Comparison of ENCODE assay signal across 11 cellular contexts in the genomic region with DNA sequence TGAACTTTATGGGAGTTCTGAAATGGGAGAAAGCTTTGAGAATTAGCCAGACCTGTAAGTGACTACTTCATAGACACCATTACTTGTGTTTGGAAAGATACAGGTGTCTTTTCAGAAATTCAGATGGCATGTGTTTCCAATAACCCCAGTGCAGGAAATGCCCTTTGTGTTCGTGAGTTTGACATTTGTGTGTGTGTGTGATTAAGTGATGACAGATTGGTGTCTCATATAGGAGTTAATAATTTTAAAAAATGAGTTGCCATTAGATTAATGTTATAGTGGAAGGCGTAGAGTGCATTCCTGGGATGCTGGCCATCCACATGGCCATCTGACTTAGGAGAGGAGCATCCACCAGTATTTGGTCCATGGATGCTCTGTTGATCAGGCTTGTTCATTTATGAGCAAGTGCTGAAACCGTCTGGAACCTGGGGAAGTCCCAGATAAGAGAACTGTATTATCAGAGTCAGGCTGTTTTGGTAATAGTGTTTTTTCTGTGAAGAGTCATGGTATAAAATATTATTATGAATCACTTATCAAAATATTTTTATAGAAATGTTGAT. TPM values are rescaled to one million over a fixed set of nuclear protein-coding genes. Genes with fewer than 3 reads are reported as not detected.
DNase-seq lines count a peak whose midpoint lies in the region; ATAC-seq and TF ChIP-seq lines count a peak whose summit lies in the region.
"Had no signal": no experiment of that assay in that cellular context is flagged by ENCODE, and none has a peak within 500 bp of the region (broad histone marks: within the 10 kb centered on the region; RNA-seq: fewer than 3 reads in every experiment).

No MANE protein-coding gene starts in this region.

- peaks cover 53 to 82% (median 66%) of the 10 kb centered on the region in 3 donors for H3K4me1 Mint-ChIP-seq in T-cell
- peaks cover 78% of the 10 kb centered on the region for H3K4me1 Mint-ChIP-seq in central memory CD8-positive, alpha-beta T cell

- DNase-seq in activated CD4-positive, alpha-beta T cell treated with anti-CD3 and anti-CD28 coated beads for 4 hours: peak; percentile 22 to 39
- no peak for DNase-seq in activated CD4-positive, alpha-beta T cell treated with anti-CD3 and anti-CD28 coated beads, Interleukin-2, amount 50 U/mL, for 1 hour
- DNase-seq in T-cell: peak in 4 of 34 experiments; percentile 13 to 31 (median 21)
- no peak for DNase-seq in central memory CD8-positive, alpha-beta T cell (ENCODE audit: low spot score in 2 of 2)
- DNase-seq in stomach: no peak
- no peak for DNase-seq in cerebellar nuclear complex (lab: John Stamatoyannopoulos, UW)
- DNase-seq in cerebellum (ENCODE audit: low spot score): no peak
- DNase-seq: RPMI8226, testis had no signal

- H3K27ac ChIP-seq in stomach: peak overlapping the region in 3 of 5 donors; percentile 31 to 90 (median 40)
- H3K27ac ChIP-seq: A549, testis had no signal

- peaks cover 32% of the 10 kb centered on the region for H3K36me3 Mint-ChIP-seq in T-cell
- peaks cover 54% of the 10 kb centered on the region for H3K36me3 Mint-ChIP-seq in central memory CD8-positive, alpha-beta T cell (ENCODE audit: insufficient read depth)

- WGBS in stomach, 5 donors: 42 to 51% (median 46%) methylated on average over 3 of the region's 3 CpGs

- H3K27ac Mint-ChIP-seq in T-cell: peak overlapping the region; percentile 93 to 96
- H3K27ac Mint-ChIP-seq in central memory CD8-positive, alpha-beta T cell (ENCODE audit: low read depth): peak overlapping the region; percentile 98

- no peak overlapping the region for H3K4me3 ChIP-seq in stomach
- H3K4me3 ChIP-seq: A549, testis had no signal

- H3K4me1 ChIP-seq in stomach: peaks cover 14 to 46% (median 38%) of the 10 kb centered on the region in 4 donors

- no peaks in the 10 kb centered on the region for H3K9me3 ChIP-seq in stomach
- H3K9me3 ChIP-seq: A549, testis had no signal

- H3K27me3 ChIP-seq in stomach: no peaks in the 10 kb centered on the region
- H3K27me3 ChIP-seq: testis had no signal

- no peaks in the 10 kb centered on the region for H3K9me3 Mint-ChIP-seq in T-cell
- H3K9me3 Mint-ChIP-seq in central memory CD8-positive, alpha-beta T cell: no peaks in the 10 kb centered on the region

- no peaks in the 10 kb centered on the region for H3K27me3 Mint-ChIP-seq in T-cell
- no peaks in the 10 kb centered on the region for H3K27me3 Mint-ChIP-seq in central memory CD8-positive, alpha-beta T cell

- TF ChIP-seq CTCF in stomach (IDR thresholded peaks at IDR 0.05): no peak

- POLR2A ChIA-PET in T-cell (lab: Charles Lee): interaction anchor here (0.5 to 1.0 kb wide), 3 partner anchors 9 to 10 kb away, joined by 3 to 8 read pairs (median 4); no protein-coding TSS in a partner anchor

- ATAC-seq in T-cell (replicated peaks in 1 of 4) (peak in 1 of 4 experiments; percentile 17), GM21515 (IDR thresholded peaks at IDR 0.05; ENCODE audit: unreplicated experiment) (no peak)
- peak; percentile 11 for ATAC-seq in central memory CD8-positive, alpha-beta T cell (replicated peaks; ENCODE audit: extremely low read depth, poor library complexity, severe bottlenecking)
- ATAC-seq: A549 had no signal

- no peak for TF ChIP-seq POLR2A in stomach (IDR thresholded peaks at IDR 0.05)

- CTCF ChIA-PET in T-cell (lab: Charles Lee): no interaction called here

- intact Hi-C loops in stomach (cut with DNase I; ENCODE audit: low total_unique reads): no loop called here

- no peak for TF ChIP-seq EP300 in stomach (IDR thresholded peaks at IDR 0.05)

- peak overlapping the region; percentile 86 to 99 (median 98) for H3K4me3 Mint-ChIP-seq in T-cell
- H3K4me3 Mint-ChIP-seq in central memory CD8-positive, alpha-beta T cell: peak overlapping the region; percentile 100

- peaks cover 5 to 26% (median 25%) of the 10 kb centered on the region in 4 donors for H3K36me3 ChIP-seq in stomach

RNA-seq across cellular contexts. Expression of gene STK4, which starts 3.1 kb away (rescaled TPM):
- total RNA-seq in T-cell: 100 to 1,000 TPM; 244 to 315 (median 271) TPM
- total RNA-seq in stomach: 10 to 100 TPM; 16.5 to 49.6 (median 22.3) TPM
- polyA plus RNA-seq in stomach: 1 to 10 TPM; 4.8 to 6.5 (median 6.4) TPM
- total RNA-seq in cerebellum: 35.0 TPM

RNA-seq across cellular contexts. Expression of gene TOMM34, which starts 9.2 kb away (rescaled TPM):
- total RNA-seq in T-cell (10 to 100 TPM in 3 of 5 donors, 1 to 10 TPM in 2; 7.8 to 12.8 (median 11.4) TPM), stomach (10 to 100 TPM in 1 of 5 donors, 1 to 10 TPM in 4; 1.7 to 11.6 (median 4.9) TPM), cerebellum (4.1 TPM)
- 10 to 100 TPM; 14.4 to 15.7 (median 15.4) TPM for polyA plus RNA-seq in stomach

RNA-seq across cellular contexts. Expression of gene PABPC1L, which starts 59.5 kb away (rescaled TPM):
- 10 to 100 TPM; 45.6 to 66.2 (median 58.2) TPM for total RNA-seq in T-cell
- 100 to 1,000 TPM in 1 of 5 donors, 10 to 100 TPM in 3, 1 to 10 TPM in 1; 8.6 to 106 (median 32.0) TPM for total RNA-seq in stomach
- polyA plus RNA-seq in stomach: 10 to 100 TPM; 15.0 to 38.9 (median 23.3) TPM
- total RNA-seq in cerebellum: 11.1 TPM

Comparison
In these comparisons a context has a peak if more than half of its experiments do, and no peak if none do; other contexts are left out.
1. DNase-seq: peak in activated CD4-positive, alpha-beta T cell treated with anti-CD3 and anti-CD28 coated beads for 4 hours (2 of 2); none in activated CD4-positive, alpha-beta T cell treated with anti-CD3 and anti-CD28 coated beads, Interleukin-2, amount 50 U/mL, for 1 hour (single experiment), central memory CD8-positive, alpha-beta T cell (0 of 2), stomach (single experiment), cerebellar nuclear complex (0 of 2) and cerebellum (single experiment).